18 cellular contexts compared by ENCODE assay signal in the genomic region with DNA sequence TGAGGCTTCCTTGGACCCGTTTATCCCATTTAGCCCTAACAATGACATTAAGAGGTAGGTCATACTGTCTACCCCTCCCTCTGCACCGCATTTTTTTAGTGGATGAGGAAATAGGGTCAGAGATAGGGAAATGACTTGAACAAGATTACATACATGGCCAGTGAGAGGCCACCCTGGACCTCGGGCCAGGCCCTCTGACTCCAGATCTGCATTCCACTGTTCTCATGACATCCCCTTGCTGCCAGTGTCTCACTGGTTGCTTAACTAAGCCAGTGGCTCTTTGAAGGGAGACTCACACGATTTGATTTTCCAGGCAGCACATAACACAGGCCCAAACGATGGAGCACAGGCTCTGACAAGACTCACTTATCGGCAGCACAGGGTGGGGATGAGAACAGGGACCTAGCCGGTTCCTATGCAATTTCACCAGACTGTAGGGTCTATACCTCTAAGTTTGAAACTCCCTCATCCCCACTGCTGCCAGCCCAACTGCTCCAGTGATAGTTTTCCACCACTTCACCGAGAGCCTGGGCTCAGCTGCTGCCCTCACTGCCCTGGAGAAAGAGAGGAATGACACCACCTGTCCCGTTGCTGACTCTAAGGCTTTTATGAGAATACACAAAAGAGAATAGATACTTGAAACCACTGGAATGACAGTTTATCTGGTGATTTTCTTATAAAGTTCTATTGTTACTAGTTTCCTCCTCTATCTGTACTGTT. TPM values are rescaled to one million over a fixed set of nuclear protein-coding genes. Genes with fewer than 3 reads are reported as not detected.
DNase-seq lines count a peak whose midpoint lies in the region; ATAC-seq and TF ChIP-seq lines count a peak whose summit lies in the region.
"Had no signal": no experiment of that assay in that cellular context is flagged by ENCODE, and none has a peak within 500 bp of the region (broad histone marks: within the 10 kb centered on the region; RNA-seq: fewer than 3 reads in every experiment).

No MANE protein-coding gene starts in this region.

- intact Hi-C loops in left cardiac atrium (cut with DNase I) (no loop called here), sciatic nerve (cut with DNase I) (no loop called here)

- H3K4me2 ChIP-seq in SU-DHL-6 (ENCODE audit: low read depth, low read length, poor library complexity, severe bottlenecking), result peak overlapping the region; percentile 50

- no peak for TF ChIP-seq CTCF in SU-DHL-6 (IDR thresholded peaks at IDR 0.05; ENCODE audit: insufficient read depth, low read length, poor library complexity, severe bottlenecking)
- no peak for TF ChIP-seq CTCF in GM13977 (IDR thresholded peaks at IDR 0.05; ENCODE audit: extremely low read depth, insufficient read depth, missing control alignments)

- H3K4me3 ChIP-seq in SU-DHL-6 (ENCODE audit: insufficient read depth, low read length, poor library complexity, severe bottlenecking), result no peak overlapping the region
- H3K4me3 ChIP-seq: HAP-1 had no signal

- H3K79me2 ChIP-seq in SU-DHL-6 (ENCODE audit: insufficient read depth, low read length), result peaks cover 70% of the 10 kb centered on the region

- H2AFZ ChIP-seq in SU-DHL-6 (ENCODE audit: low read depth, low read length, severe bottlenecking), result no peak overlapping the region

- no peaks in the 10 kb centered on the region for H4K20me1 ChIP-seq in SU-DHL-6 (ENCODE audit: low read depth, low read length)

- DNase-seq in CD1c-positive myeloid dendritic cell (ENCODE audit: extremely low spot score) (peak; percentile 39), left cardiac atrium (peak; percentile 65), sciatic nerve (ENCODE audit: low spot score) (no peak), GM13977 (ENCODE audit: low spot score) (no peak), inferior parietal cortex (ENCODE audit: extremely low spot score) (no peak), T-helper 2 cell (no peak), pons (ENCODE audit: low spot score) (no peak)
- DNase-seq: activated naive CD8-positive, alpha-beta T cell treated with anti-CD3 and anti-CD28 coated beads, Interleukin-2, amount 50 U/mL, for 24 hours; activated T-cell treated with anti-CD3 and anti-CD28 coated beads, Interleukin-2, amount 50 U/mL, for 48 hours; Calu3; cerebellar nuclear complex; GDM1; kidney; NCI-H2029; NCI-H510A treated with DMSO at 0.1 percent for 48 hours; stimulated activated naive CD4-positive, alpha-beta T cell had no signal

- peak overlapping the region; percentile 18; the same call in 1 of the 2 replicates for H3K9ac ChIP-seq in SU-DHL-6 (ENCODE audit: low read length)

- H3K9me2 ChIP-seq in SU-DHL-6 (replicated peaks; ENCODE audit: insufficient read depth, low read length), result no peaks in the 10 kb centered on the region

- peaks cover 7% of the 10 kb centered on the region; the same call in 1 of the 2 replicates for H3K36me3 ChIP-seq in SU-DHL-6 (ENCODE audit: low read length)

- ATAC-seq in left cardiac atrium, result peak in 1 of 2 donors; percentile 25
- peak; percentile 53 for ATAC-seq in sciatic nerve
- ATAC-seq: activated naive CD8-positive, alpha-beta T cell treated with anti-CD3 and anti-CD28 coated beads, Interleukin-2, amount 50 U/mL, for 24 hours had no signal

- H3K27me3 ChIP-seq in SU-DHL-6 (ENCODE audit: low read length), result no peaks in the 10 kb centered on the region

- H3K9me3 ChIP-seq in SU-DHL-6 (ENCODE audit: insufficient read depth, low read length), result no peaks in the 10 kb centered on the region
- H3K9me3 ChIP-seq: HAP-1 had no signal

- peaks cover 15% of the 10 kb centered on the region for H3F3A ChIP-seq in SU-DHL-6 (ENCODE audit: insufficient read depth)

- in situ Hi-C loops in GM13977 (cut with MboI; ENCODE audit: low pct_unique_long_range_greater_than_20kb, low sequenced_read_pairs, unreplicated experiment), result no loop called here

- H3K27ac ChIP-seq in SU-DHL-6 (ENCODE audit: low read depth, low read length), result peak overlapping the region; percentile 61

RNA-seq across cellular contexts. Expression of a gene that starts 19.5 kb away (rescaled TPM):
- total RNA-seq in left cardiac atrium (1 to 10 TPM; 4.1 to 6.5 TPM), sciatic nerve (6.7 TPM)

RNA-seq across cellular contexts. Expression of a gene that starts 19.6 kb away (rescaled TPM):
- total RNA-seq in left cardiac atrium, result 100 to 1,000 TPM; 156 to 186 TPM
- total RNA-seq in sciatic nerve, result 152 TPM

RNA-seq across cellular contexts. Expression of a gene that starts 55.0 kb away (rescaled TPM):
- total RNA-seq in left cardiac atrium, result 10 to 100 TPM; 11.7 to 16.5 TPM
- 24.3 TPM for total RNA-seq in sciatic nerve

RNA-seq across cellular contexts. Expression of a gene that starts 55.1 kb away (rescaled TPM):
- total RNA-seq in left cardiac atrium (10 to 100 TPM; 13.9 to 15.3 TPM), sciatic nerve (21.8 TPM)

Comparison
In these comparisons a context has a peak if more than half of its experiments do, and no peak if none do; other contexts are left out.
1. DNase-seq: peak in CD1c-positive myeloid dendritic cell (single experiment) and left cardiac atrium (single experiment); none in sciatic nerve (single experiment), GM13977 (single experiment), inferior parietal cortex (single experiment), T-helper 2 cell (0 of 5) and pons (single experiment).